Comparison of ENCODE assay signal across 18 cellular contexts in the genomic region with DNA sequence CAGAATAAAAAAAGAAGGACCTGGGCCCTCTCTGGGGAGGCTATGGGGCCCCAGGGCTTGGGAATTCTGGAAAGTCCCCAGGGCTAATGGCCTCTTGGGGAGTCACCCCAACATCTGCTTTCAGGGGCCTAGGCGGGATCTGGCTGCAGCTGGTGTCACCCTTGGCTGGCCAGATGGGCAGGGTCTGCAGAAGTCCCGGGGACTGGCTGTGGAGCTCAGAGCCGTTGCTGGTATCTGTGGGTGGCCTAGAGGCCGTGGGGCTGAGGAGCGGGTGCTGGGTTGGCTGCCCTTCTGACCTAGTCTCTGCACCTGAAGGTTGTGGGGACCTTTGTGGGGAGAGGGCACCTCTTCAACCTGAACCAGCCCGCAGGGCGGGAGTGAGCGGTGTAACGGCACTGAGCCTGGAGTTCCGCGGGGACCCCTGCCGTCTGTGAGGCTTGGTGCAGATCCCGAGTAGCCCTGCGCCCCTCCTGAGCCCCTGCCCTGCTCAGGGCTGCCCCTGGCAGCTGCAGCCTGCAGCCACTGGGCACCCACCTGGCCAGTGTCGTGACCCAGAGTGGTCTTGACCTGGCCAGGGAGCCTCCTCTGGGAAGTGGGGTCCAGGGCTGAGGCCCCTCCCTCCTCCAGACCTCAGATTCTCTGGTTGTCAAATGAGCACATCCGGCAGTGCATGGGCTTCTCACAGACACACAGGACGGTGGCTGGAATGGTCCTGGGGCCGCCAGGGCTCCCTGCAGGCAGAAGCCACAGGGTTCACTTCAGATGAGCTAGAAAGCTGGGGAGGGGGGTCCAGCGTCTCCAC. TPM values are rescaled to one million over a fixed set of nuclear protein-coding genes. Genes with fewer than 3 reads are reported as not detected.
DNase-seq lines count a peak whose midpoint lies in the region; ATAC-seq, FAIRE-seq and TF ChIP-seq lines count a peak whose summit lies in the region.
"Had no signal": no experiment of that assay in that cellular context is flagged by ENCODE, and none has a peak within 500 bp of the region (broad histone marks: within the 10 kb centered on the region; RNA-seq: fewer than 3 reads in every experiment).

No MANE protein-coding gene starts in this region.

- FAIRE-seq in kidney (lab: Jason Lieb, UNC): no peak
- FAIRE-seq: GM12892, H54, HTR-8/SVneo had no signal

- H3K4me2 ChIP-seq in GM23338: no peak overlapping the region
- H3K4me2 ChIP-seq: BLaER1 had no signal

- no peaks in the 10 kb centered on the region for H3K36me3 ChIP-seq in heart left ventricle
- no peaks in the 10 kb centered on the region for H3K36me3 ChIP-seq in GM23338 (ENCODE audit: insufficient read depth)
- no peaks in the 10 kb centered on the region for H3K36me3 ChIP-seq in kidney (ENCODE audit: control insufficient read depth in 1 of 2, insufficient read depth in 2 of 2, low read length in 2 of 2)
- H3K36me3 ChIP-seq in spleen: no peaks in the 10 kb centered on the region
- H3K36me3 ChIP-seq: BLaER1 had no signal

- no peak overlapping the region for H3K4me3 Mint-ChIP-seq in GM23338

- H3K27me3 Mint-ChIP-seq in GM23338 (ENCODE audit: insufficient read depth, low read depth, poor library complexity): peaks cover 8% of the 10 kb centered on the region

- H3F3A ChIP-seq in GM23338 (replicated peaks; ENCODE audit: low read depth): no peaks in the 10 kb centered on the region

- DNase-seq in Right ventricle myocardium superior (peak; percentile 23), heart left ventricle (no peak), GM23338 (ENCODE audit: low spot score) (no peak), kidney (peak; percentile 56), spleen (peak; percentile 59), GOT3 (lab: John Stamatoyannopoulos, UW) (no peak), SIG-M5 treated with dmso at 0.1 percent for 504 hours (lab: John Stamatoyannopoulos, UW; ENCODE audit: unreplicated experiment) (no peak)
- DNase-seq: 8988T, AML-193, Caco-2, DND-41, GDM1 had no signal

- H3K27me3 ChIP-seq in heart left ventricle: peaks cover 0 to 52% (median 4%) of the 10 kb centered on the region in 9 donors
- no peaks in the 10 kb centered on the region for H3K27me3 ChIP-seq in GM23338 (ENCODE audit: insufficient read depth)
- H3K27me3 ChIP-seq in spleen (replicated peaks in 1 of 7): peaks cover 0 to 52% (median 2%) of the 10 kb centered on the region in 7 donors

- WGBS in heart left ventricle, 4 donors: 55 to 63% (median 61%) methylated on average over 6 to 19 of the region's 19 CpGs
- WGBS in spleen, 5 donors: 53 to 83% (median 70%) methylated on average over 5 to 19 of the region's 19 CpGs

- H3K4me3 ChIP-seq in heart left ventricle (no peak overlapping the region), GM23338 (no peak overlapping the region), kidney (ENCODE audit: low read length in 2 of 2) (no peak overlapping the region), spleen (no peak overlapping the region)
- H3K4me3 ChIP-seq: BLaER1 had no signal

- H3K27ac ChIP-seq in heart left ventricle (no peak overlapping the region), GM23338 (ENCODE audit: low read depth) (no peak overlapping the region), kidney (ENCODE audit: low read depth in 2 of 2, low read length in 2 of 2) (no peak overlapping the region), spleen (no peak overlapping the region)
- H3K27ac ChIP-seq: BLaER1 had no signal

- H3K27ac Mint-ChIP-seq in GM23338: no peak overlapping the region

- no peaks in the 10 kb centered on the region for H3K36me3 Mint-ChIP-seq in GM23338 (ENCODE audit: low read depth)
- H3K36me3 Mint-ChIP-seq: CD8-positive, alpha-beta memory T cell had no signal

- intact Hi-C loops in Right ventricle myocardium superior (cut with DNase I) (no loop called here), heart left ventricle (cut with DNase I) (no loop called here), kidney (cut with DNase I) (no loop called here), spleen (cut with DNase I; ENCODE audit: low total_unique reads) (no loop called here)

- no peaks in the 10 kb centered on the region for H3K4me1 ChIP-seq in heart left ventricle
- no peaks in the 10 kb centered on the region for H3K4me1 ChIP-seq in GM23338 (ENCODE audit: insufficient read depth)
- no peaks in the 10 kb centered on the region for H3K4me1 ChIP-seq in kidney (ENCODE audit: control insufficient read depth in 1 of 2, insufficient read depth in 1 of 2, low read depth in 1 of 2, low read length in 2 of 2)
- no peaks in the 10 kb centered on the region for H3K4me1 ChIP-seq in spleen
- H3K4me1 ChIP-seq: Caco-2 had no signal

- TF ChIP-seq POLR2A in heart left ventricle (IDR thresholded peaks at IDR 0.05): no peak
- no peak for TF ChIP-seq POLR2A in spleen (IDR thresholded peaks at IDR 0.05)

- ATAC-seq in Right ventricle myocardium superior (ENCODE audit: poor library complexity) (no peak), heart left ventricle (no peak), GM23338 (peak; percentile 74)
- ATAC-seq: HCT116 had no signal

- no peak overlapping the region for H3K9ac ChIP-seq in kidney (ENCODE audit: low read length in 2 of 2)
- H3K9ac ChIP-seq: BLaER1 had no signal

- H4K20me1 ChIP-seq in GM23338 (replicated peaks; ENCODE audit: insufficient read depth): no peaks in the 10 kb centered on the region
- H4K20me1 ChIP-seq: BLaER1 had no signal

- no peaks in the 10 kb centered on the region for H3K4me1 Mint-ChIP-seq in GM23338
- H3K4me1 Mint-ChIP-seq: CD8-positive, alpha-beta memory T cell had no signal

- H3K9me2 ChIP-seq in GM23338 (ENCODE audit: insufficient read depth): no peaks in the 10 kb centered on the region

- no peak overlapping the region for H2AFZ ChIP-seq in GM23338

- H3K9me3 Mint-ChIP-seq in GM23338: no peaks in the 10 kb centered on the region
- H3K9me3 Mint-ChIP-seq: CD8-positive, alpha-beta memory T cell had no signal

- no peaks in the 10 kb centered on the region for H3K79me2 ChIP-seq in GM23338 (replicated peaks; ENCODE audit: insufficient read depth)

- H3K9me3 ChIP-seq in heart left ventricle (no peaks in the 10 kb centered on the region), kidney (ENCODE audit: control insufficient read depth in 1 of 2, low read length in 2 of 2) (no peaks in the 10 kb centered on the region), spleen (no peaks in the 10 kb centered on the region)
- H3K9me3 ChIP-seq: BLaER1, Caco-2 had no signal

- no peak for TF ChIP-seq CTCF in heart left ventricle (IDR thresholded peaks at IDR 0.05)
- TF ChIP-seq CTCF in GM23338 (conservative IDR thresholded peaks at IDR 0.05; ENCODE audit: low read depth in 2 of 2): no peak
- no peak for TF ChIP-seq CTCF in kidney (IDR thresholded peaks at IDR 0.05; ENCODE audit: borderline replicate concordance, extremely low read depth, insufficient read depth)
- no peak for TF ChIP-seq CTCF in spleen (IDR thresholded peaks at IDR 0.05 in 8 of 11, conservative IDR thresholded peaks at IDR 0.05 in 3 of 11)

TF ChIP-seq in GM23338, 12 proteins besides CTCF, POLR2A, EP300 and RAD21 (continues in another document):
- TF ChIP-seq, protein P1, sequence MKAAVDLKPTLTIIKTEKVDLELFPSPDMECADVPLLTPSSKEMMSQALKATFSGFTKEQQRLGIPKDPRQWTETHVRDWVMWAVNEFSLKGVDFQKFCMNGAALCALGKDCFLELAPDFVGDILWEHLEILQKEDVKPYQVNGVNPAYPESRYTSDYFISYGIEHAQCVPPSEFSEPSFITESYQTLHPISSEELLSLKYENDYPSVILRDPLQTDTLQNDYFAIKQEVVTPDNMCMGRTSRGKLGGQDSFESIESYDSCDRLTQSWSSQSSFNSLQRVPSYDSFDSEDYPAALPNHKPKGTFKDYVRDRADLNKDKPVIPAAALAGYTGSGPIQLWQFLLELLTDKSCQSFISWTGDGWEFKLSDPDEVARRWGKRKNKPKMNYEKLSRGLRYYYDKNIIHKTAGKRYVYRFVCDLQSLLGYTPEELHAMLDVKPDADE (IDR thresholded peaks at IDR 0.05): no peak
- no peak for TF ChIP-seq EZH2phosphoT487 (IDR thresholded peaks at IDR 0.05; ENCODE audit: unreplicated experiment)
- no peak for TF ChIP-seq ZNF331 (CRISPR knock-in tag; IDR thresholded peaks at IDR 0.05; ENCODE audit: low read depth)
- TF ChIP-seq, protein P2, sequence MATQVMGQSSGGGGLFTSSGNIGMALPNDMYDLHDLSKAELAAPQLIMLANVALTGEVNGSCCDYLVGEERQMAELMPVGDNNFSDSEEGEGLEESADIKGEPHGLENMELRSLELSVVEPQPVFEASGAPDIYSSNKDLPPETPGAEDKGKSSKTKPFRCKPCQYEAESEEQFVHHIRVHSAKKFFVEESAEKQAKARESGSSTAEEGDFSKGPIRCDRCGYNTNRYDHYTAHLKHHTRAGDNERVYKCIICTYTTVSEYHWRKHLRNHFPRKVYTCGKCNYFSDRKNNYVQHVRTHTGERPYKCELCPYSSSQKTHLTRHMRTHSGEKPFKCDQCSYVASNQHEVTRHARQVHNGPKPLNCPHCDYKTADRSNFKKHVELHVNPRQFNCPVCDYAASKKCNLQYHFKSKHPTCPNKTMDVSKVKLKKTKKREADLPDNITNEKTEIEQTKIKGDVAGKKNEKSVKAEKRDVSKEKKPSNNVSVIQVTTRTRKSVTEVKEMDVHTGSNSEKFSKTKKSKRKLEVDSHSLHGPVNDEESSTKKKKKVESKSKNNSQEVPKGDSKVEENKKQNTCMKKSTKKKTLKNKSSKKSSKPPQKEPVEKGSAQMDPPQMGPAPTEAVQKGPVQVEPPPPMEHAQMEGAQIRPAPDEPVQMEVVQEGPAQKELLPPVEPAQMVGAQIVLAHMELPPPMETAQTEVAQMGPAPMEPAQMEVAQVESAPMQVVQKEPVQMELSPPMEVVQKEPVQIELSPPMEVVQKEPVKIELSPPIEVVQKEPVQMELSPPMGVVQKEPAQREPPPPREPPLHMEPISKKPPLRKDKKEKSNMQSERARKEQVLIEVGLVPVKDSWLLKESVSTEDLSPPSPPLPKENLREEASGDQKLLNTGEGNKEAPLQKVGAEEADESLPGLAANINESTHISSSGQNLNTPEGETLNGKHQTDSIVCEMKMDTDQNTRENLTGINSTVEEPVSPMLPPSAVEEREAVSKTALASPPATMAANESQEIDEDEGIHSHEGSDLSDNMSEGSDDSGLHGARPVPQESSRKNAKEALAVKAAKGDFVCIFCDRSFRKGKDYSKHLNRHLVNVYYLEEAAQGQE (IDR thresholded peaks at IDR 0.05; ENCODE audit: unreplicated experiment): no peak

RNA-seq across cellular contexts. Expression of a gene that starts 51.5 kb away (rescaled TPM):
- total RNA-seq in Right ventricle myocardium superior (not detected), heart left ventricle (not detected), kidney (2.0 TPM), spleen (not detected)
- polyA plus RNA-seq in heart left ventricle (not detected), GM23338 (2016; fragmentation: Nextera tagmentation; extraction: Ambion mirVana) (not detected in 2 replicates), kidney (ENCODE audit: insufficient read depth, low read depth, low replicate concordance) (1.4 TPM), spleen (not detected)
- not detected in 2 replicates for total RNA-seq in GM23338 (2014; rRNA removed; shearing (Covaris generic))
- total RNA-seq: Caco-2; CD8-positive, alpha-beta memory T cell had no signal
- polyA plus RNA-seq: CD8-positive, alpha-beta memory T cell had no signal

Comparison
In these comparisons a context has a peak if more than half of its experiments do, and no peak if none do; other contexts are left out.
1. DNase-seq: peak in Right ventricle myocardium superior (single experiment), kidney (single experiment) and spleen (single experiment); none in heart left ventricle (0 of 5), GM23338 (single experiment), GOT3 (single experiment) and SIG-M5 treated with dmso at 0.1 percent for 504 hours (single experiment).